1 cellular context compared by ENCODE assay signal in the genomic region with DNA sequence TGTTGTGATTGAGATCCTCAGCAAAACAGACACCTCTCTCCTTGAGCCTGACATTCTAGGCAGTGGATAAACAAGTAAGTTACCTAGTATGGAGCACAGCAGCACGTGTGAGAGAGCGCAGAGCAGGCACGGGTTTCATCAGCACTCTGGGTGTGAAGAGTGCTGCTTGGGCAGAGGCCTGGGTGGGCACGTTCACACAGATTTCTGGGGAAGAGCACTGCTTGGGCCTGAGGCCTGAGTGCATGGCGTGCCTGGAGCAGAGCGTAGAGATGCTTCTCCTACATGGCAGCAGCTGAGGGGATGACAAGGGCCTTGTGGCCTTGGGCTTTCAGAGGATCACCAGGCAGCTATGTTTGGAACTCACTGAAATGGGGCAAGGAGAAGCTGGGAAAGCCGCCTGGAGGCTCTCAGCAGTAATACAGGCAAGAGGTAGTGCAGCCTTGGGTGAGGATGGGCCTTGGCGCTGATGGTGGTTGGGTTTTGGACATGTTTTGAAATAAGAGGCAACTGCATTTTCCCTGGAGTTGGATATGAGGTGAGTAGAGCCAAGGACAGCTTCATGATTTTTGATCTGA.
TF ChIP-seq lines count a peak whose summit lies in the region.

No MANE protein-coding gene starts in this region.

TF ChIP-seq in GM12878, 131 proteins besides CTCF, POLR2A, EP300 and RAD21:
- TF ChIP-seq MXI1 (IDR thresholded peaks at IDR 0.05; ENCODE audit: low read depth, low read length) (no peak), SREBF2 (IDR thresholded peaks at IDR 0.05; ENCODE audit: low read length) (no peak), BRCA1 (IDR thresholded peaks at IDR 0.05; ENCODE audit: low read depth, low read length) (no peak)
- TF ChIP-seq, protein P1, sequence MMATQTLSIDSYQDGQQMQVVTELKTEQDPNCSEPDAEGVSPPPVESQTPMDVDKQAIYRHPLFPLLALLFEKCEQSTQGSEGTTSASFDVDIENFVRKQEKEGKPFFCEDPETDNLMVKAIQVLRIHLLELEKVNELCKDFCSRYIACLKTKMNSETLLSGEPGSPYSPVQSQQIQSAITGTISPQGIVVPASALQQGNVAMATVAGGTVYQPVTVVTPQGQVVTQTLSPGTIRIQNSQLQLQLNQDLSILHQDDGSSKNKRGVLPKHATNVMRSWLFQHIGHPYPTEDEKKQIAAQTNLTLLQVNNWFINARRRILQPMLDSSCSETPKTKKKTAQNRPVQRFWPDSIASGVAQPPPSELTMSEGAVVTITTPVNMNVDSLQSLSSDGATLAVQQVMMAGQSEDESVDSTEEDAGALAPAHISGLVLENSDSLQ (IDR thresholded peaks at IDR 0.05) = no peak
- TF ChIP-seq, protein P2, sequence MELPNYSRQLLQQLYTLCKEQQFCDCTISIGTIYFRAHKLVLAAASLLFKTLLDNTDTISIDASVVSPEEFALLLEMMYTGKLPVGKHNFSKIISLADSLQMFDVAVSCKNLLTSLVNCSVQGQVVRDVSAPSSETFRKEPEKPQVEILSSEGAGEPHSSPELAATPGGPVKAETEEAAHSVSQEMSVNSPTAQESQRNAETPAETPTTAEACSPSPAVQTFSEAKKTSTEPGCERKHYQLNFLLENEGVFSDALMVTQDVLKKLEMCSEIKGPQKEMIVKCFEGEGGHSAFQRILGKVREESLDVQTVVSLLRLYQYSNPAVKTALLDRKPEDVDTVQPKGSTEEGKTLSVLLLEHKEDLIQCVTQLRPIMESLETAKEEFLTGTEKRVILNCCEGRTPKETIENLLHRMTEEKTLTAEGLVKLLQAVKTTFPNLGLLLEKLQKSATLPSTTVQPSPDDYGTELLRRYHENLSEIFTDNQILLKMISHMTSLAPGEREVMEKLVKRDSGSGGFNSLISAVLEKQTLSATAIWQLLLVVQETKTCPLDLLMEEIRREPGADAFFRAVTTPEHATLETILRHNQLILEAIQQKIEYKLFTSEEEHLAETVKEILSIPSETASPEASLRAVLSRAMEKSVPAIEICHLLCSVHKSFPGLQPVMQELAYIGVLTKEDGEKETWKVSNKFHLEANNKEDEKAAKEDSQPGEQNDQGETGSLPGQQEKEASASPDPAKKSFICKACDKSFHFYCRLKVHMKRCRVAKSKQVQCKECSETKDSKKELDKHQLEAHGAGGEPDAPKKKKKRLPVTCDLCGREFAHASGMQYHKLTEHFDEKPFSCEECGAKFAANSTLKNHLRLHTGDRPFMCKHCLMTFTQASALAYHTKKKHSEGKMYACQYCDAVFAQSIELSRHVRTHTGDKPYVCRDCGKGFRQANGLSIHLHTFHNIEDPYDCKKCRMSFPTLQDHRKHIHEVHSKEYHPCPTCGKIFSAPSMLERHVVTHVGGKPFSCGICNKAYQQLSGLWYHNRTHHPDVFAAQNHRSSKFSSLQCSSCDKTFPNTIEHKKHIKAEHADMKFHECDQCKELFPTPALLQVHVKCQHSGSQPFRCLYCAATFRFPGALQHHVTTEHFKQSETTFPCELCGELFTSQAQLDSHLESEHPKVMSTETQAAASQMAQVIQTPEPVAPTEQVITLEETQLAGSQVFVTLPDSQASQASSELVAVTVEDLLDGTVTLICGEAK (IDR thresholded peaks at IDR 0.05; ENCODE audit: borderline replicate concordance) = no peak
